In genomic region chr9:33264473-33265177, GRCh38 we compare ENCODE assay signal across 1 cellular context.
TF ChIP-seq lines count a peak whose summit lies in the region.

BAG1 (minus strand) TSS chr9:33264708.
CHMP5 (plus strand) TSS chr9:33265049; CDS start chr9:33265079, 30 bp downstream.

TF ChIP-seq in HepG2, 621 proteins besides CTCF, POLR2A, EP300 and RAD21 (continued from another document and continues in another):
- 0 out of 2 replicates have a peak, but pooled peaks have one; percentile 55 for TF ChIP-seq ZNF740 (CRISPR knock-in tag; IDR thresholded peaks at IDR 0.05)
- TF ChIP-seq, protein P1, sequence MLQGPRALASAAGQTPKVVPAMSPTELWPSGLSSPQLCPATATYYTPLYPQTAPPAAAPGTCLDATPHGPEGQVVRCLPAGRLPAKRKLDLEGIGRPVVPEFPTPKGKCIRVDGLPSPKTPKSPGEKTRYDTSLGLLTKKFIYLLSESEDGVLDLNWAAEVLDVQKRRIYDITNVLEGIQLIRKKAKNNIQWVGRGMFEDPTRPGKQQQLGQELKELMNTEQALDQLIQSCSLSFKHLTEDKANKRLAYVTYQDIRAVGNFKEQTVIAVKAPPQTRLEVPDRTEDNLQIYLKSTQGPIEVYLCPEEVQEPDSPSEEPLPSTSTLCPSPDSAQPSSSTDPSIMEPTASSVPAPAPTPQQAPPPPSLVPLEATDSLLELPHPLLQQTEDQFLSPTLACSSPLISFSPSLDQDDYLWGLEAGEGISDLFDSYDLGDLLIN (CRISPR knock-in tag; IDR thresholded peaks at IDR 0.05; ENCODE audit: borderline replicate concordance) = peak; percentile 43; the same call in 1 of the 2 replicates
- no peak for TF ChIP-seq PTBP1 (IDR thresholded peaks at IDR 0.05; ENCODE audit: low read depth, low read length, poor library complexity, severe bottlenecking)
- no peak for TF ChIP-seq ZNF430 (CRISPR knock-in tag; IDR thresholded peaks at IDR 0.05)
- TF ChIP-seq ZNF878 (CRISPR knock-in tag; IDR thresholded peaks at IDR 0.05) = no peak
- TF ChIP-seq AHR (CRISPR knock-in tag; IDR thresholded peaks at IDR 0.05) = 0 out of 2 replicates have a peak, but pooled peaks have one; percentile 26
- no peak for TF ChIP-seq NAIF1 (CRISPR knock-in tag; IDR thresholded peaks at IDR 0.05; ENCODE audit: borderline replicate concordance)
- 0 out of 2 replicates have a peak, but pooled peaks have one; percentile 55 for TF ChIP-seq ZNF777 (CRISPR knock-in tag; IDR thresholded peaks at IDR 0.05)
- peak; percentile 39 for TF ChIP-seq MED1 (CRISPR knock-in tag; IDR thresholded peaks at IDR 0.05)
- TF ChIP-seq GABPB1 (CRISPR knock-in tag; IDR thresholded peaks at IDR 0.05) = peak; percentile 90
- 0 out of 2 replicates have a peak, but pooled peaks have one; percentile 21 for TF ChIP-seq ZNF451 (CRISPR knock-in tag; IDR thresholded peaks at IDR 0.05)
- no peak for TF ChIP-seq PAWR (CRISPR knock-in tag; IDR thresholded peaks at IDR 0.05; ENCODE audit: borderline replicate concordance)
- TF ChIP-seq CREM (IDR thresholded peaks at IDR 0.05) = peak; percentile 80
- TF ChIP-seq CREM (CRISPR knock-in tag; IDR thresholded peaks at IDR 0.05) = no peak
- TF ChIP-seq GTF2F1 (IDR thresholded peaks at IDR 0.05; ENCODE audit: low read length) = no peak
- TF ChIP-seq ZNF17 (CRISPR knock-in tag; IDR thresholded peaks at IDR 0.05) = no peak
- peak; percentile 67; the same call in 1 of the 2 replicates for TF ChIP-seq ZNF556 (CRISPR knock-in tag; IDR thresholded peaks at IDR 0.05; ENCODE audit: borderline replicate concordance)
- TF ChIP-seq SALL1 (CRISPR knock-in tag; IDR thresholded peaks at IDR 0.05) = peak; percentile 61; the same call in 1 of the 2 replicates
- peak; percentile 96 for TF ChIP-seq TOPORS (CRISPR knock-in tag; IDR thresholded peaks at IDR 0.05)
- TF ChIP-seq ZNF564 (CRISPR knock-in tag; IDR thresholded peaks at IDR 0.05) = 0 out of 2 replicates have a peak, but pooled peaks have one; percentile 50
- TF ChIP-seq, protein P2, sequence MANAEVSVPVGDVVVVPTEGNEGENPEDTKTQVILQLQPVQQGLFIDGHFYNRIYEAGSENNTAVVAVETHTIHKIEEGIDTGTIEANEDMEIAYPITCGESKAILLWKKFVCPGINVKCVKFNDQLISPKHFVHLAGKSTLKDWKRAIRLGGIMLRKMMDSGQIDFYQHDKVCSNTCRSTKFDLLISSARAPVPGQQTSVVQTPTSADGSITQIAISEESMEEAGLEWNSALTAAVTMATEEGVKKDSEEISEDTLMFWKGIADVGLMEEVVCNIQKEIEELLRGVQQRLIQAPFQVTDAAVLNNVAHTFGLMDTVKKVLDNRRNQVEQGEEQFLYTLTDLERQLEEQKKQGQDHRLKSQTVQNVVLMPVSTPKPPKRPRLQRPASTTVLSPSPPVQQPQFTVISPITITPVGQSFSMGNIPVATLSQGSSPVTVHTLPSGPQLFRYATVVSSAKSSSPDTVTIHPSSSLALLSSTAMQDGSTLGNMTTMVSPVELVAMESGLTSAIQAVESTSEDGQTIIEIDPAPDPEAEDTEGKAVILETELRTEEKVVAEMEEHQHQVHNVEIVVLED (CRISPR knock-in tag; IDR thresholded peaks at IDR 0.05; ENCODE audit: borderline replicate concordance) = no peak
- peak; percentile 69 for TF ChIP-seq ZNF563 (CRISPR knock-in tag; IDR thresholded peaks at IDR 0.05)
- TF ChIP-seq CBX1 (IDR thresholded peaks at IDR 0.05; ENCODE audit: low read depth) = no peak
- TF ChIP-seq MYNN (CRISPR knock-in tag; IDR thresholded peaks at IDR 0.05; ENCODE audit: low read depth) = no peak
- TF ChIP-seq MAF1 (CRISPR knock-in tag; IDR thresholded peaks at IDR 0.05; ENCODE audit: borderline replicate concordance) = 0 out of 2 replicates have a peak, but pooled peaks have one; percentile 7
- TF ChIP-seq, protein P3, sequence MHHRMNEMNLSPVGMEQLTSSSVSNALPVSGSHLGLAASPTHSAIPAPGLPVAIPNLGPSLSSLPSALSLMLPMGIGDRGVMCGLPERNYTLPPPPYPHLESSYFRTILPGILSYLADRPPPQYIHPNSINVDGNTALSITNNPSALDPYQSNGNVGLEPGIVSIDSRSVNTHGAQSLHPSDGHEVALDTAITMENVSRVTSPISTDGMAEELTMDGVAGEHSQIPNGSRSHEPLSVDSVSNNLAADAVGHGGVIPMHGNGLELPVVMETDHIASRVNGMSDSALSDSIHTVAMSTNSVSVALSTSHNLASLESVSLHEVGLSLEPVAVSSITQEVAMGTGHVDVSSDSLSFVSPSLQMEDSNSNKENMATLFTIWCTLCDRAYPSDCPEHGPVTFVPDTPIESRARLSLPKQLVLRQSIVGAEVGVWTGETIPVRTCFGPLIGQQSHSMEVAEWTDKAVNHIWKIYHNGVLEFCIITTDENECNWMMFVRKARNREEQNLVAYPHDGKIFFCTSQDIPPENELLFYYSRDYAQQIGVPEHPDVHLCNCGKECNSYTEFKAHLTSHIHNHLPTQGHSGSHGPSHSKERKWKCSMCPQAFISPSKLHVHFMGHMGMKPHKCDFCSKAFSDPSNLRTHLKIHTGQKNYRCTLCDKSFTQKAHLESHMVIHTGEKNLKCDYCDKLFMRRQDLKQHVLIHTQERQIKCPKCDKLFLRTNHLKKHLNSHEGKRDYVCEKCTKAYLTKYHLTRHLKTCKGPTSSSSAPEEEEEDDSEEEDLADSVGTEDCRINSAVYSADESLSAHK (CRISPR knock-in tag; IDR thresholded peaks at IDR 0.05; ENCODE audit: borderline replicate concordance) = no peak
- TF ChIP-seq, protein P4, sequence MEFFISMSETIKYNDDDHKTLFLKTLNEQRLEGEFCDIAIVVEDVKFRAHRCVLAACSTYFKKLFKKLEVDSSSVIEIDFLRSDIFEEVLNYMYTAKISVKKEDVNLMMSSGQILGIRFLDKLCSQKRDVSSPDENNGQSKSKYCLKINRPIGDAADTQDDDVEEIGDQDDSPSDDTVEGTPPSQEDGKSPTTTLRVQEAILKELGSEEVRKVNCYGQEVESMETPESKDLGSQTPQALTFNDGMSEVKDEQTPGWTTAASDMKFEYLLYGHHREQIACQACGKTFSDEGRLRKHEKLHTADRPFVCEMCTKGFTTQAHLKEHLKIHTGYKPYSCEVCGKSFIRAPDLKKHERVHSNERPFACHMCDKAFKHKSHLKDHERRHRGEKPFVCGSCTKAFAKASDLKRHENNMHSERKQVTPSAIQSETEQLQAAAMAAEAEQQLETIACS (CRISPR knock-in tag; IDR thresholded peaks at IDR 0.05) = 0 out of 2 replicates have a peak, but pooled peaks have one; percentile 21
- TF ChIP-seq ZNF749 (CRISPR knock-in tag; IDR thresholded peaks at IDR 0.05; ENCODE audit: borderline replicate concordance) = no peak
- TF ChIP-seq, protein P5, sequence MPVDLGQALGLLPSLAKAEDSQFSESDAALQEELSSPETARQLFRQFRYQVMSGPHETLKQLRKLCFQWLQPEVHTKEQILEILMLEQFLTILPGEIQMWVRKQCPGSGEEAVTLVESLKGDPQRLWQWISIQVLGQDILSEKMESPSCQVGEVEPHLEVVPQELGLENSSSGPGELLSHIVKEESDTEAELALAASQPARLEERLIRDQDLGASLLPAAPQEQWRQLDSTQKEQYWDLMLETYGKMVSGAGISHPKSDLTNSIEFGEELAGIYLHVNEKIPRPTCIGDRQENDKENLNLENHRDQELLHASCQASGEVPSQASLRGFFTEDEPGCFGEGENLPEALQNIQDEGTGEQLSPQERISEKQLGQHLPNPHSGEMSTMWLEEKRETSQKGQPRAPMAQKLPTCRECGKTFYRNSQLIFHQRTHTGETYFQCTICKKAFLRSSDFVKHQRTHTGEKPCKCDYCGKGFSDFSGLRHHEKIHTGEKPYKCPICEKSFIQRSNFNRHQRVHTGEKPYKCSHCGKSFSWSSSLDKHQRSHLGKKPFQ (CRISPR knock-in tag; IDR thresholded peaks at IDR 0.05; ENCODE audit: insufficient replicate concordance) = no peak
- TF ChIP-seq SYNCRIP (IDR thresholded peaks at IDR 0.05; ENCODE audit: insufficient read depth, low read depth, low read length) = no peak
- TF ChIP-seq LCORL (IDR thresholded peaks at IDR 0.05) = no peak
- TF ChIP-seq LCORL (CRISPR knock-in tag; IDR thresholded peaks at IDR 0.05) = 0 out of 2 replicates have a peak, but pooled peaks have one; percentile 13
- TF ChIP-seq GABPA (IDR thresholded peaks at IDR 0.05; ENCODE audit: low read depth, low read length) = peak; percentile 82
- TF ChIP-seq GABPA (CRISPR knock-in tag; IDR thresholded peaks at IDR 0.05; ENCODE audit: low read depth) = peak; percentile 95
- TF ChIP-seq RELA (CRISPR knock-in tag; IDR thresholded peaks at IDR 0.05) = no peak
- no peak for TF ChIP-seq ESRRA (CRISPR knock-in tag; IDR thresholded peaks at IDR 0.05; ENCODE audit: low read depth)
- TF ChIP-seq, protein P6, sequence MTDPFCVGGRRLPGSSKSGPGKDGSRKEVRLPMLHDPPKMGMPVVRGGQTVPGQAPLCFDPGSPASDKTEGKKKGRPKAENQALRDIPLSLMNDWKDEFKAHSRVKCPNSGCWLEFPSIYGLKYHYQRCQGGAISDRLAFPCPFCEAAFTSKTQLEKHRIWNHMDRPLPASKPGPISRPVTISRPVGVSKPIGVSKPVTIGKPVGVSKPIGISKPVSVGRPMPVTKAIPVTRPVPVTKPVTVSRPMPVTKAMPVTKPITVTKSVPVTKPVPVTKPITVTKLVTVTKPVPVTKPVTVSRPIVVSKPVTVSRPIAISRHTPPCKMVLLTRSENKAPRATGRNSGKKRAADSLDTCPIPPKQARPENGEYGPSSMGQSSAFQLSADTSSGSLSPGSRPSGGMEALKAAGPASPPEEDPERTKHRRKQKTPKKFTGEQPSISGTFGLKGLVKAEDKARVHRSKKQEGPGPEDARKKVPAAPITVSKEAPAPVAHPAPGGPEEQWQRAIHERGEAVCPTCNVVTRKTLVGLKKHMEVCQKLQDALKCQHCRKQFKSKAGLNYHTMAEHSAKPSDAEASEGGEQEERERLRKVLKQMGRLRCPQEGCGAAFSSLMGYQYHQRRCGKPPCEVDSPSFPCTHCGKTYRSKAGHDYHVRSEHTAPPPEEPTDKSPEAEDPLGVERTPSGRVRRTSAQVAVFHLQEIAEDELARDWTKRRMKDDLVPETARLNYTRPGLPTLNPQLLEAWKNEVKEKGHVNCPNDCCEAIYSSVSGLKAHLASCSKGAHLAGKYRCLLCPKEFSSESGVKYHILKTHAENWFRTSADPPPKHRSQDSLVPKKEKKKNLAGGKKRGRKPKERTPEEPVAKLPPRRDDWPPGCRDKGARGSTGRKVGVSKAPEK (CRISPR knock-in tag; IDR thresholded peaks at IDR 0.05; ENCODE audit: borderline replicate concordance) = no peak
- TF ChIP-seq SMC3 (IDR thresholded peaks at IDR 0.05; ENCODE audit: low read length) = no peak
- peak; percentile 36 for TF ChIP-seq YY1 (IDR thresholded peaks at IDR 0.05; ENCODE audit: insufficient read depth, insufficient replicate concordance, low read depth, low read length)
- peak; percentile 14 to 18; a peak in 1 of 4 replicates for TF ChIP-seq HMGXB4 (CRISPR knock-in tag; IDR thresholded peaks at IDR 0.05; ENCODE audit: borderline replicate concordance in 1 of 2, low read depth in 1 of 2)
- TF ChIP-seq SOX5 (CRISPR knock-in tag; IDR thresholded peaks at IDR 0.05; ENCODE audit: borderline replicate concordance) = no peak
- 0 out of 2 replicates have a peak, but pooled peaks have one; percentile 14 for TF ChIP-seq ZNF816 (CRISPR knock-in tag; IDR thresholded peaks at IDR 0.05; ENCODE audit: borderline replicate concordance)
- TF ChIP-seq, protein P7, sequence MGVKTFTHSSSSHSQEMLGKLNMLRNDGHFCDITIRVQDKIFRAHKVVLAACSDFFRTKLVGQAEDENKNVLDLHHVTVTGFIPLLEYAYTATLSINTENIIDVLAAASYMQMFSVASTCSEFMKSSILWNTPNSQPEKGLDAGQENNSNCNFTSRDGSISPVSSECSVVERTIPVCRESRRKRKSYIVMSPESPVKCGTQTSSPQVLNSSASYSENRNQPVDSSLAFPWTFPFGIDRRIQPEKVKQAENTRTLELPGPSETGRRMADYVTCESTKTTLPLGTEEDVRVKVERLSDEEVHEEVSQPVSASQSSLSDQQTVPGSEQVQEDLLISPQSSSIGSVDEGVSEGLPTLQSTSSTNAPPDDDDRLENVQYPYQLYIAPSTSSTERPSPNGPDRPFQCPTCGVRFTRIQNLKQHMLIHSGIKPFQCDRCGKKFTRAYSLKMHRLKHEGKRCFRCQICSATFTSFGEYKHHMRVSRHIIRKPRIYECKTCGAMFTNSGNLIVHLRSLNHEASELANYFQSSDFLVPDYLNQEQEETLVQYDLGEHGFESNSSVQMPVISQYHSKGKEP (CRISPR knock-in tag; IDR thresholded peaks at IDR 0.05) = no peak
- TF ChIP-seq DRAP1 (CRISPR knock-in tag; IDR thresholded peaks at IDR 0.05) = peak; percentile 86
- peak; percentile 73 for TF ChIP-seq SALL2 (CRISPR knock-in tag; IDR thresholded peaks at IDR 0.05)
- no peak for TF ChIP-seq REPIN1 (CRISPR knock-in tag; IDR thresholded peaks at IDR 0.05; ENCODE audit: borderline replicate concordance, low read depth)
- TF ChIP-seq ZNF792 (CRISPR knock-in tag; IDR thresholded peaks at IDR 0.05) = peak; percentile 7; the same call in 1 of the 2 replicates
- no peak for TF ChIP-seq ZNF367 (CRISPR knock-in tag; IDR thresholded peaks at IDR 0.05; ENCODE audit: borderline replicate concordance)
- TF ChIP-seq, protein P8, sequence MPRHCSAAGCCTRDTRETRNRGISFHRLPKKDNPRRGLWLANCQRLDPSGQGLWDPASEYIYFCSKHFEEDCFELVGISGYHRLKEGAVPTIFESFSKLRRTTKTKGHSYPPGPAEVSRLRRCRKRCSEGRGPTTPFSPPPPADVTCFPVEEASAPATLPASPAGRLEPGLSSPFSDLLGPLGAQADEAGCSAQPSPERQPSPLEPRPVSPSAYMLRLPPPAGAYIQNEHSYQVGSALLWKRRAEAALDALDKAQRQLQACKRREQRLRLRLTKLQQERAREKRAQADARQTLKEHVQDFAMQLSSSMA (CRISPR knock-in tag; IDR thresholded peaks at IDR 0.05) = no peak
